ENCODE assay signal across 10 cellular contexts in genomic region chr3:149998946-149999345, GRCh38.
"Had no signal": no experiment of that assay in that cellular context is flagged by ENCODE, and none has a peak within 500 bp of the region (broad histone marks: within the 10 kb centered on the region; RNA-seq: fewer than 3 reads in every experiment).

No MANE protein-coding gene starts in this region.

- H3K27ac ChIP-seq: GM23248, HL-60 had no signal

- H3K4me3 ChIP-seq: GM23248 had no signal

- H2AFZ ChIP-seq: GM23248 had no signal

- H3K27ac Mint-ChIP-seq: H9, HFFc6, IgD-negative memory B cell had no signal

- H3K27me3 Mint-ChIP-seq: IgD-negative memory B cell had no signal

- ATAC-seq: HepG2 had no signal

- DNase-seq: GM23248, GOT3, H9, HCEC 1CT, HFFc6, KG1 had no signal

- H3K4me3 Mint-ChIP-seq: H9, HFFc6 had no signal

- H3K9ac ChIP-seq: GM23248 had no signal

- FAIRE-seq: H54, HepG2 had no signal

- H3K4me1 Mint-ChIP-seq: H9, IgD-negative memory B cell had no signal
